Comparison of ENCODE assay signal across 19 cellular contexts in genomic region chr3:63096248-63097058, GRCh38.
A peak's percentile ranks its signal among the peaks of the same experiment; 100 is the strongest.
DNase-seq lines count a peak whose midpoint lies in the region; ATAC-seq and TF ChIP-seq lines count a peak whose summit lies in the region.
"Had no signal": no experiment of that assay in that cellular context is flagged by ENCODE, and none has a peak within 500 bp of the region (broad histone marks: within the 10 kb centered on the region; RNA-seq: fewer than 3 reads in every experiment).

No MANE protein-coding gene starts in this region.

- no peaks in the 10 kb centered on the region for H3K9me3 ChIP-seq in WERI-Rb-1 (ENCODE audit: severe bottlenecking)
- H3K9me3 ChIP-seq: MG63 had no signal

- no peak overlapping the region for H3K9ac ChIP-seq in mesendoderm (ENCODE audit: low read length)

- H3K36me3 ChIP-seq in WERI-Rb-1 (no peaks in the 10 kb centered on the region), mesendoderm (ENCODE audit: control insufficient read depth, insufficient read depth, low read length) (no peaks in the 10 kb centered on the region)
- H3K36me3 ChIP-seq: MG63 had no signal

- TF ChIP-seq CTCF in WERI-Rb-1 (IDR thresholded peaks at IDR 0.05; ENCODE audit: low read depth, low read length) (peak; percentile 32; the same call in 1 of the 2 replicates), GM13977 (IDR thresholded peaks at IDR 0.05; ENCODE audit: extremely low read depth, insufficient read depth, missing control alignments) (no peak), type B pancreatic cell (conservative IDR thresholded peaks at IDR 0.05) (no peak)

- H3K4me3 ChIP-seq in WERI-Rb-1 (ENCODE audit: low read depth, low read length): no peak overlapping the region
- no peak overlapping the region for H3K4me3 ChIP-seq in mesendoderm (ENCODE audit: low read length)
- H3K4me3 ChIP-seq: GM12878, MG63, PC-9 had no signal

- WGBS in mesendoderm (ENCODE audit: extremely low coverage, insufficient coverage, low lambda C conversion rate): no CpG with 5 or more reads among the region's 32 CpGs

- no peak for ATAC-seq in natural killer cell treated with Interleukin-12 subunit alpha and Interleukin-12 subunit beta and Interleukin-15 and Interleukin-18, amount 100 ng/mL, for 72 hours
- ATAC-seq in GM18909 (IDR thresholded peaks at IDR 0.05; ENCODE audit: poor library complexity, unreplicated experiment): no peak
- ATAC-seq: GM12878 had no signal

- H2AK5ac ChIP-seq in mesendoderm (ENCODE audit: low read length): no peak overlapping the region

- H3K56ac ChIP-seq in mesendoderm (ENCODE audit: low read length): no peak overlapping the region

- H3K4me3 Mint-ChIP-seq in natural killer cell treated with Interleukin-12 subunit alpha and Interleukin-12 subunit beta and Interleukin-15 and Interleukin-18, amount 100 ng/mL, for 72 hours: no peak overlapping the region
- H3K4me3 Mint-ChIP-seq in type B pancreatic cell: no peak overlapping the region
- H3K4me3 Mint-ChIP-seq: CD8-positive, alpha-beta memory T cell had no signal

- no peak overlapping the region for H3K4me2 ChIP-seq in mesendoderm (ENCODE audit: low read length)
- H3K4me2 ChIP-seq: PC-9 had no signal

- peaks cover 5% of the 10 kb centered on the region for H3K9me3 Mint-ChIP-seq in natural killer cell treated with Interleukin-12 subunit alpha and Interleukin-12 subunit beta and Interleukin-15 and Interleukin-18, amount 100 ng/mL, for 72 hours
- no peaks in the 10 kb centered on the region for H3K9me3 Mint-ChIP-seq in type B pancreatic cell

- H4K5ac ChIP-seq in mesendoderm (ENCODE audit: low read length): no peak overlapping the region

- no peaks in the 10 kb centered on the region for H3K4me1 ChIP-seq in mesendoderm (ENCODE audit: control insufficient read depth, low read depth, low read length)

- H3K18ac ChIP-seq in mesendoderm (ENCODE audit: low read length): no peak overlapping the region

- no peak overlapping the region for H2BK5ac ChIP-seq in mesendoderm (ENCODE audit: low read length)

- DNase-seq in activated effector memory CD4-positive, alpha-beta T cell treated with anti-CD3 and anti-CD28 coated beads, Interleukin-2, amount 50 U/mL, for 16 hours: peak; percentile 57
- no peak for DNase-seq in activated effector memory CD4-positive, alpha-beta T cell treated with Interleukin-2 at 50 U/mL for 16 hours
- DNase-seq in WERI-Rb-1 (no peak), mesendoderm (peak; percentile 24), GM13977 (ENCODE audit: low spot score) (no peak), type B pancreatic cell (ENCODE audit: extremely low spot score, unreplicated experiment) (no peak)
- DNase-seq in natural killer cell treated with Interleukin-12 subunit alpha and Interleukin-12 subunit beta and Interleukin-15 and Interleukin-18, amount 100 ng/mL, for 72 hours (ENCODE audit: low spot score): no peak
- DNase-seq: 8988T; CD8-positive, alpha-beta memory T cell; GDM1; Karpas-422; MG63; NCI-H1092; NCI-H146; NCI-H510A treated with DMSO at 0.1 percent for 48 hours; NCI-H82 had no signal

- H3K79me2 ChIP-seq in mesendoderm (ENCODE audit: control insufficient read depth, insufficient read depth, low read length): no peaks in the 10 kb centered on the region

- H3K27me3 ChIP-seq in WERI-Rb-1 (ENCODE audit: insufficient read depth, low read depth, severe bottlenecking): no peaks in the 10 kb centered on the region
- no peaks in the 10 kb centered on the region for H3K27me3 ChIP-seq in mesendoderm (ENCODE audit: insufficient read depth, low read length, poor library complexity)
- H3K27me3 ChIP-seq: MG63 had no signal

- H3K79me1 ChIP-seq in mesendoderm (ENCODE audit: low read length): no peaks in the 10 kb centered on the region

- H3K4ac ChIP-seq in mesendoderm (ENCODE audit: low read depth, low read length): no peak overlapping the region

- H3K4me1 Mint-ChIP-seq in natural killer cell treated with Interleukin-12 subunit alpha and Interleukin-12 subunit beta and Interleukin-15 and Interleukin-18, amount 100 ng/mL, for 72 hours (ENCODE audit: low read depth in 2 of 2): no peaks in the 10 kb centered on the region
- no peaks in the 10 kb centered on the region for H3K4me1 Mint-ChIP-seq in type B pancreatic cell (ENCODE audit: unreplicated experiment)
- H3K4me1 Mint-ChIP-seq: CD8-positive, alpha-beta memory T cell had no signal

- H3K27ac ChIP-seq in WERI-Rb-1: no peak overlapping the region
- no peak overlapping the region for H3K27ac ChIP-seq in mesendoderm (ENCODE audit: low read depth, low read length)
- H3K27ac ChIP-seq: PC-9 had no signal

- no peak overlapping the region for H2BK120ac ChIP-seq in mesendoderm (ENCODE audit: low read depth, low read length)

- in situ Hi-C loops in GM13977 (cut with MboI; ENCODE audit: low pct_unique_long_range_greater_than_20kb, low sequenced_read_pairs, unreplicated experiment): no loop called here

- H4K8ac ChIP-seq in mesendoderm (ENCODE audit: low read depth, low read length): no peak overlapping the region

- no peak overlapping the region for H3K27ac Mint-ChIP-seq in natural killer cell treated with Interleukin-12 subunit alpha and Interleukin-12 subunit beta and Interleukin-15 and Interleukin-18, amount 100 ng/mL, for 72 hours
- H3K27ac Mint-ChIP-seq in type B pancreatic cell: no peak overlapping the region
- H3K27ac Mint-ChIP-seq: CD8-positive, alpha-beta memory T cell had no signal

- H3K36me3 Mint-ChIP-seq in natural killer cell treated with Interleukin-12 subunit alpha and Interleukin-12 subunit beta and Interleukin-15 and Interleukin-18, amount 100 ng/mL, for 72 hours: no peaks in the 10 kb centered on the region
- no peaks in the 10 kb centered on the region for H3K36me3 Mint-ChIP-seq in type B pancreatic cell
- H3K36me3 Mint-ChIP-seq: CD8-positive, alpha-beta memory T cell had no signal

- H2BK15ac ChIP-seq in mesendoderm (replicated peaks; ENCODE audit: low read depth): no peak overlapping the region

- no peaks in the 10 kb centered on the region for H3K27me3 Mint-ChIP-seq in natural killer cell treated with Interleukin-12 subunit alpha and Interleukin-12 subunit beta and Interleukin-15 and Interleukin-18, amount 100 ng/mL, for 72 hours
- H3K27me3 Mint-ChIP-seq in type B pancreatic cell: peaks cover 22% of the 10 kb centered on the region
- H3K27me3 Mint-ChIP-seq: CD8-positive, alpha-beta memory T cell had no signal

- no peak overlapping the region for H3K23ac ChIP-seq in mesendoderm (ENCODE audit: low read length)

Comparison
In these comparisons a context has a peak if more than half of its experiments do, and no peak if none do; other contexts are left out.
1. DNase-seq: peak in activated effector memory CD4-positive, alpha-beta T cell treated with anti-CD3 and anti-CD28 coated beads, Interleukin-2, amount 50 U/mL, for 16 hours (single experiment) and mesendoderm (single experiment); none in activated effector memory CD4-positive, alpha-beta T cell treated with Interleukin-2 at 50 U/mL for 16 hours (single experiment), WERI-Rb-1 (single experiment), natural killer cell treated with Interleukin-12 subunit alpha and Interleukin-12 subunit beta and Interleukin-15 and Interleukin-18, amount 100 ng/mL, for 72 hours (single experiment), GM13977 (single experiment) and type B pancreatic cell (single experiment).